7 cellular contexts compared by ENCODE assay signal in genomic region chr15:77979157-77979556, GRCh38.
DNase-seq lines count a peak whose midpoint lies in the region; TF ChIP-seq lines count a peak whose summit lies in the region.
"Not testable (repeated sequence)": the region's sequence is repeated elsewhere in the genome, so short reads cannot be mapped to it uniquely, and the experiment has no call there.

No MANE protein-coding gene starts in this region.

- not testable (repeated sequence) for H4K20me1 ChIP-seq in BLaER1 treated with 17β-estradiol and CSF1 and Interleukin-3, amounts not matched to agents 10 nM and 100 nM

- H3K4me3 ChIP-seq in BLaER1 treated with 17β-estradiol and CSF1 and Interleukin-3, amounts not matched to agents 10 nM and 100 nM; HEK293 (ENCODE audit: low read depth, low read length); NB4 (ENCODE audit: low read depth, low read length); spleen: not testable (repeated sequence)

- peaks cover 0 to 34% (median 19%) of the 10 kb centered on the region in 10 experiments; a peak in 16 of 20 replicates for H3K4me1 ChIP-seq in BLaER1 treated with 17β-estradiol and CSF1 and Interleukin-3, amounts not matched to agents 10 nM and 100 nM
- not testable (repeated sequence) for H3K4me1 ChIP-seq in HEK293 (ENCODE audit: control insufficient read depth, insufficient read depth, low read length)
- H3K4me1 ChIP-seq in spleen, result peaks cover 0 to 12% (median 7%) of the 10 kb centered on the region in 6 donors

- TF ChIP-seq CTCF in HEK293 (tag by site-specific recombination; IDR thresholded peaks at IDR 0.05); NB4 (IDR thresholded peaks at IDR 0.05; ENCODE audit: low read depth, low read length); spleen (IDR thresholded peaks at IDR 0.05 in 8 of 11, conservative IDR thresholded peaks at IDR 0.05 in 3 of 11): not testable (repeated sequence)

- peak overlapping the region in 8 of 11 experiments; percentile 28 to 64 (median 40); a peak in 9 of 22 replicates for H3K4me2 ChIP-seq in BLaER1 treated with 17β-estradiol and CSF1 and Interleukin-3, amounts not matched to agents 10 nM and 100 nM

- intact Hi-C loops in spleen (cut with DNase I; ENCODE audit: low total_unique reads), result not testable (repeated sequence)

- POLR2A ChIA-PET in HEK293 (lab: Yijun Ruan, JAX), result not testable (repeated sequence)

- 40 to 84% (median 70%) methylated on average over 5 to 8 of the region's 8 CpGs for WGBS in spleen, 5 donors

- not testable (repeated sequence) for TF ChIP-seq POLR2A in NB4 (IDR thresholded peaks at IDR 0.05; ENCODE audit: extremely low read depth, insufficient read length); spleen (IDR thresholded peaks at IDR 0.05)

- CTCF ChIA-PET in HEK293 (lab: Yijun Ruan, JAX), result interaction anchor here (0.7 kb wide), 1 partner anchor 354 kb away, joined by 3 read pairs; no protein-coding TSS in a partner anchor

- not testable (repeated sequence) for H3K36me3 ChIP-seq in BLaER1 treated with 17β-estradiol and CSF1 and Interleukin-3, amounts not matched to agents 10 nM and 100 nM; HEK293 (ENCODE audit: control insufficient read depth in 2 of 2, insufficient read depth in 1 of 2, low read length in 2 of 2); spleen

- not testable (repeated sequence) for H3K27ac ChIP-seq in BLaER1 treated with 17β-estradiol and CSF1 and Interleukin-3, amounts not matched to agents 10 nM and 100 nM; HEK293 (ENCODE audit: extremely low read depth, low read depth, low read length); spleen

- not testable (repeated sequence) for H3K9ac ChIP-seq in BLaER1 treated with 17β-estradiol and CSF1 and Interleukin-3, amounts not matched to agents 10 nM and 100 nM

- not testable (repeated sequence) for H3K27me3 ChIP-seq in BLaER1 treated with 17β-estradiol and CSF1 and Interleukin-3, amounts not matched to agents 10 nM and 100 nM; spleen (replicated peaks in 1 of 7)

- H3K9me3 ChIP-seq in BLaER1 treated with 17β-estradiol and CSF1 and Interleukin-3, amounts not matched to agents 10 nM and 100 nM (replicated peaks in 1 of 11); HEK293 (ENCODE audit: control insufficient read depth, insufficient read depth, low read depth, low read length); spleen: not testable (repeated sequence)

- DNase-seq in NB4 (ENCODE audit: low read depth), result peak; percentile 67
- DNase-seq in activated CD8-positive, alpha-beta memory T cell treated with anti-CD3 and anti-CD28 coated beads, Interleukin-2, amount 50 U/mL, for 48 hours, result peak; percentile 49
- peak; percentile 69 for DNase-seq in islet precursor cell
- DNase-seq in mesenteric fat pad (ENCODE audit: low spot score), result peak; percentile 69
- peak; percentile 77 for DNase-seq in spleen

TF ChIP-seq in HEK293, 187 proteins besides CTCF, POLR2A, EP300 and RAD21:
- TF ChIP-seq ZIC2 (tag by site-specific recombination; IDR thresholded peaks at IDR 0.05), result peak; percentile 52; the same call in 1 of the 2 replicates
TF ChIP-seq in HEK293: peak in this region for 1; not testable (repeated sequence) for 186.
